Comparison of ENCODE assay signal across 8 cellular contexts in genomic region chr6:146543211-146543939, GRCh38. TPM values are rescaled to one million over a fixed set of nuclear protein-coding genes. Genes with fewer than 3 reads are reported as not detected.
DNase-seq lines count a peak whose midpoint lies in the region; ATAC-seq lines count a peak whose summit lies in the region.

Gene RAB32 (plus strand): TSS chr6:146543833. CDS start chr6:146543872, 39 bp downstream.

- H2BK5ac ChIP-seq in neuronal stem cell (ENCODE audit: low read length), result peak within 1 kb of the TSS; percentile 71

- H3K79me1 ChIP-seq in neuronal stem cell (ENCODE audit: low read depth, low read length), result no peaks in the 10 kb centered on the region

- DNase-seq in stimulated activated CD4-positive, alpha-beta T cell treated with anti-CD3 and anti-CD28 coated beads, Interleukin-4, amount 100 ng/mL, for 1 hour, result peak; percentile 13
- DNase-seq in stimulated activated CD4-positive, alpha-beta T cell treated with anti-CD3 and anti-CD28 coated beads, Interleukin-4, amount 100 ng/mL, for 24 hours, result no peak
- DNase-seq in NCI-H460 (ENCODE audit: extremely low read depth, low read depth) (peak; percentile 77), head of caudate nucleus (peak; percentile 52 to 92 (median 86)), neuronal stem cell (ENCODE audit: low spot score) (peak; percentile 80), RKO (ENCODE audit: low spot score) (no peak)

- ATAC-seq in HG02885 (IDR thresholded peaks at IDR 0.05; ENCODE audit: poor library complexity, unreplicated experiment), result peak; percentile 84

- peak within 1 kb of the TSS; percentile 87 for H3K14ac ChIP-seq in neuronal stem cell (ENCODE audit: low read length)

- no peaks in the 10 kb centered on the region for H3K36me3 ChIP-seq in neuronal stem cell (replicated peaks in 1 of 2; ENCODE audit: control insufficient read depth in 2 of 2, insufficient read depth in 2 of 2, low read length in 2 of 2)

- H3K27me3 ChIP-seq in neuronal stem cell (ENCODE audit: control insufficient read depth in 3 of 3, insufficient read depth in 3 of 3, low read depth in 1 of 3, low read length in 3 of 3), result no peaks in the 10 kb centered on the region

- H3K18ac ChIP-seq in neuronal stem cell (ENCODE audit: low read length), result peak within 1 kb of the TSS; percentile 98

- 2% methylated on average over 68 to 86 of the region's 86 CpGs for WGBS in adipose tissue, 3 donors
- no CpG with 5 or more reads among the region's 86 CpGs for WGBS in neuronal stem cell (ENCODE audit: extremely low coverage in 2 of 2, insufficient read length in 2 of 2, insufficient replicate concordance in 1 of 2), 2 donors

- H3K9me3 ChIP-seq in neuronal stem cell (replicated peaks in 1 of 2; ENCODE audit: control insufficient read depth in 2 of 2, insufficient read depth in 1 of 2, low read depth in 1 of 2, low read length in 2 of 2), result no peaks in the 10 kb centered on the region

- H3K27ac ChIP-seq in adipose tissue (ENCODE audit: low read depth, low read length) (peak within 1 kb of the TSS; percentile 61), neuronal stem cell (replicated peaks; ENCODE audit: low read length) (no peak within 1 kb of the TSS)

- H2BK15ac ChIP-seq in neuronal stem cell (ENCODE audit: low read length), result peak within 1 kb of the TSS; percentile 67

- H4K8ac ChIP-seq in neuronal stem cell (ENCODE audit: low read depth, low read length), result no peak within 1 kb of the TSS

- no peak within 1 kb of the TSS for H4K91ac ChIP-seq in neuronal stem cell (ENCODE audit: low read depth, low read length, poor library complexity)

- peak within 1 kb of the TSS; percentile 80 for H3K4ac ChIP-seq in neuronal stem cell (ENCODE audit: low read length)

- peak within 1 kb of the TSS; percentile 89 for H3K9ac ChIP-seq in neuronal stem cell (ENCODE audit: low read depth, low read length, poor library complexity)

- peak within 1 kb of the TSS; percentile 56 to 89 for H3K4me3 ChIP-seq in neuronal stem cell (ENCODE audit: low read length in 2 of 2)

- peak within 1 kb of the TSS; percentile 80 for H2BK12ac ChIP-seq in neuronal stem cell (ENCODE audit: low read length)

- H3K23ac ChIP-seq in neuronal stem cell (ENCODE audit: low read depth, low read length, poor library complexity), result peak within 1 kb of the TSS; percentile 90

- peaks cover 0 to 5% of the 10 kb centered on the region in 2 donors for H3K4me1 ChIP-seq in neuronal stem cell (ENCODE audit: control insufficient read depth in 2 of 2, insufficient read depth in 1 of 2, low read depth in 1 of 2, low read length in 2 of 2)

- intact Hi-C loops in head of caudate nucleus (cut with DNase I), result no loop called here

- peak within 1 kb of the TSS; percentile 26 for H2AK5ac ChIP-seq in neuronal stem cell (ENCODE audit: low read depth, low read length)

- H3K4me2 ChIP-seq in neuronal stem cell (ENCODE audit: insufficient read depth, low read length, poor library complexity, severe bottlenecking), result peak within 1 kb of the TSS; percentile 90

- peak within 1 kb of the TSS; percentile 77 for H2AFZ ChIP-seq in neuronal stem cell (ENCODE audit: low read length)

- no peak within 1 kb of the TSS for H2BK120ac ChIP-seq in neuronal stem cell (ENCODE audit: low read depth, low read length)

RNA-seq across cellular contexts. Expression of gene RAB32, which starts in this region (rescaled TPM):
- 41.9 and 48.5 TPM in 2 replicates for total RNA-seq in NCI-H460 (2014; rRNA removed; shearing (Covaris generic))
- 23.7 and 26.7 TPM in 2 replicates for polyA plus RNA-seq in NCI-H460 (2014; cell fraction: nucleus; rRNA removed)
- polyA plus RNA-seq in adipose tissue, result 10 to 100 TPM in 2 of 3 donors, 1 to 10 TPM in 1; 8.1 to 44.1 (median 23.1) TPM
- 9.1 TPM for polyA plus RNA-seq in neuronal stem cell (2013, experiment 1 of 2)
- 9.6 TPM for polyA plus RNA-seq in neuronal stem cell (2013, experiment 2 of 2)

Comparison
In these comparisons a context has a peak if more than half of its experiments do, and no peak if none do; other contexts are left out.
1. DNase-seq: peak in stimulated activated CD4-positive, alpha-beta T cell treated with anti-CD3 and anti-CD28 coated beads, Interleukin-4, amount 100 ng/mL, for 1 hour (single experiment), NCI-H460 (single experiment), head of caudate nucleus (42 of 42) and neuronal stem cell (single experiment); none in stimulated activated CD4-positive, alpha-beta T cell treated with anti-CD3 and anti-CD28 coated beads, Interleukin-4, amount 100 ng/mL, for 24 hours (single experiment) and RKO (single experiment).